ENCODE assay signal across 11 cellular contexts in genomic region chr11:20163778-20164133, GRCh38. TPM values are rescaled to one million over a fixed set of nuclear protein-coding genes. Genes with fewer than 3 reads are reported as not detected.
DNase-seq lines count a peak whose midpoint lies in the region; ATAC-seq and TF ChIP-seq lines count a peak whose summit lies in the region.
"Had no signal": no experiment of that assay in that cellular context is flagged by ENCODE, and none has a peak within 500 bp of the region (broad histone marks: within the 10 kb centered on the region; RNA-seq: fewer than 3 reads in every experiment).

No MANE protein-coding gene starts in this region.

- no peak for TF ChIP-seq POLR2A in heart left ventricle (IDR thresholded peaks at IDR 0.05)

- TF ChIP-seq CTCF in heart left ventricle (IDR thresholded peaks at IDR 0.05) (no peak), type B pancreatic cell (conservative IDR thresholded peaks at IDR 0.05) (no peak)

- no peaks in the 10 kb centered on the region for H3K36me3 ChIP-seq in heart left ventricle
- H3K36me3 ChIP-seq in duodenal mucosa (ENCODE audit: control insufficient read depth in 1 of 2, insufficient read depth in 2 of 2, low read length in 2 of 2): no peaks in the 10 kb centered on the region

- H3K4me1 Mint-ChIP-seq in naive thymus-derived CD8-positive, alpha-beta T cell: peaks cover 18 to 34% (median 26%) of the 10 kb centered on the region in 4 donors
- H3K4me1 Mint-ChIP-seq in type B pancreatic cell (ENCODE audit: unreplicated experiment): peaks cover 16% of the 10 kb centered on the region

- no peak overlapping the region for H3K27ac Mint-ChIP-seq in naive thymus-derived CD8-positive, alpha-beta T cell
- H3K27ac Mint-ChIP-seq in type B pancreatic cell: no peak overlapping the region
- H3K27ac Mint-ChIP-seq: activated CD4-positive, alpha-beta memory T cell treated with anti-CD3 and anti-CD28 coated beads for 36 hours had no signal

- peaks cover 65 to 97% (median 84%) of the 10 kb centered on the region in 5 donors for H3K27me3 Mint-ChIP-seq in naive thymus-derived CD8-positive, alpha-beta T cell
- peaks cover 98% of the 10 kb centered on the region for H3K27me3 Mint-ChIP-seq in type B pancreatic cell

- H3K4me3 Mint-ChIP-seq in naive thymus-derived CD8-positive, alpha-beta T cell: peak overlapping the region in 9 of 10 donors; percentile 65 to 89 (median 80)
- peak overlapping the region; percentile 83 for H3K4me3 Mint-ChIP-seq in type B pancreatic cell

- peaks cover 0 to 13% (median 10%) of the 10 kb centered on the region in 3 donors for H3K36me3 Mint-ChIP-seq in naive thymus-derived CD8-positive, alpha-beta T cell
- no peaks in the 10 kb centered on the region for H3K36me3 Mint-ChIP-seq in type B pancreatic cell

- peaks cover 0 to 32% (median 2%) of the 10 kb centered on the region in 9 donors for H3K9me3 Mint-ChIP-seq in naive thymus-derived CD8-positive, alpha-beta T cell
- peaks cover 2% of the 10 kb centered on the region for H3K9me3 Mint-ChIP-seq in type B pancreatic cell
- H3K9me3 Mint-ChIP-seq: activated CD4-positive, alpha-beta memory T cell treated with anti-CD3 and anti-CD28 coated beads for 36 hours had no signal

- POLR2A ChIA-PET in naive thymus-derived CD8-positive, alpha-beta T cell (lab: Charles Lee): no interaction called here

- intact Hi-C loops in heart left ventricle (cut with DNase I) (no loop called here), Right ventricle myocardium inferior (cut with DNase I) (no loop called here)

- WGBS in heart left ventricle, 4 donors: 1 to 3% (median 2%) methylated on average over 16 to 17 of the region's 17 CpGs

- peaks cover 0 to 1% (median 0%) of the 10 kb centered on the region in 12 donors for H3K9me3 ChIP-seq in heart left ventricle
- no peaks in the 10 kb centered on the region for H3K9me3 ChIP-seq in duodenal mucosa (ENCODE audit: control insufficient read depth in 1 of 2, low read length in 2 of 2)

- no peak overlapping the region for H3K9ac ChIP-seq in duodenal mucosa (ENCODE audit: low read depth in 1 of 2, low read length in 2 of 2)

- DNase-seq in heart left ventricle (no peak), Right ventricle myocardium inferior (ENCODE audit: missing footprints) (no peak), type B pancreatic cell (ENCODE audit: extremely low spot score, unreplicated experiment) (no peak), A172 (ENCODE audit: low spot score) (no peak)
- no peak for DNase-seq in naive thymus-derived CD8-positive, alpha-beta T cell
- DNase-seq: activated CD4-positive, alpha-beta memory T cell treated with anti-CD3 and anti-CD28 coated beads for 36 hours; NCI-H510A treated with DMSO at 0.1 percent for 48 hours had no signal

- H3K27ac ChIP-seq in heart left ventricle (no peak overlapping the region), duodenal mucosa (ENCODE audit: low read depth, low read length) (no peak overlapping the region)
- H3K27ac ChIP-seq: C4-2B had no signal

- H3K4me1 ChIP-seq in heart left ventricle (peaks cover 0 to 25% (median 10%) of the 10 kb centered on the region in 12 donors), duodenal mucosa (ENCODE audit: control insufficient read depth in 1 of 2, insufficient read depth in 2 of 2, low read length in 2 of 2) (no peaks in the 10 kb centered on the region)

- H3K4me3 ChIP-seq in heart left ventricle (peak overlapping the region in 10 of 12 donors; percentile 13 to 50 (median 33)), duodenal mucosa (ENCODE audit: low read depth in 1 of 2, low read length in 2 of 2) (peak overlapping the region; percentile 7 to 32)

- H3K27me3 ChIP-seq in heart left ventricle (peaks cover 45 to 100% (median 95%) of the 10 kb centered on the region in 9 donors), duodenal mucosa (ENCODE audit: control insufficient read depth in 1 of 2, insufficient read depth in 2 of 2, low read length in 2 of 2) (peaks cover 64 to 74% of the 10 kb centered on the region in 2 donors)

- ATAC-seq in heart left ventricle (no peak), Right ventricle myocardium inferior (no peak), SK-N-SH treated with all-trans-retinoic acid at 6 μM for 48 hours (no peak), GM19324 (IDR thresholded peaks at IDR 0.05; ENCODE audit: low FRiP score, unreplicated experiment) (no peak)
- no peak for ATAC-seq in naive thymus-derived CD8-positive, alpha-beta T cell

TF ChIP-seq in SK-N-SH treated with all-trans-retinoic acid at 6 μM for 48 hours, 23 proteins besides CTCF, POLR2A, EP300 and RAD21:
- no peak for TF ChIP-seq ZFP30 (CRISPR knock-in tag; IDR thresholded peaks at IDR 0.05)
- TF ChIP-seq POU6F1 (CRISPR knock-in tag; IDR thresholded peaks at IDR 0.05; ENCODE audit: borderline replicate concordance, low read depth): no peak
- TF ChIP-seq CREB5 (CRISPR knock-in tag; IDR thresholded peaks at IDR 0.05; ENCODE audit: low read depth): no peak
- TF ChIP-seq ZC3H10 (CRISPR knock-in tag; IDR thresholded peaks at IDR 0.05): no peak
- no peak for TF ChIP-seq ZNF8 (CRISPR knock-in tag; IDR thresholded peaks at IDR 0.05)
- TF ChIP-seq ZNF565 (CRISPR knock-in tag; conservative IDR thresholded peaks at IDR 0.05; ENCODE audit: low read depth): no peak
- TF ChIP-seq ZNF70 (CRISPR knock-in tag; IDR thresholded peaks at IDR 0.05): no peak
- no peak for TF ChIP-seq CSRNP3 (CRISPR knock-in tag; IDR thresholded peaks at IDR 0.05)
- TF ChIP-seq TOX (CRISPR knock-in tag; IDR thresholded peaks at IDR 0.05; ENCODE audit: borderline replicate concordance): no peak
- TF ChIP-seq TCF4 (CRISPR knock-in tag; IDR thresholded peaks at IDR 0.05; ENCODE audit: borderline replicate concordance): no peak
TF ChIP-seq in SK-N-SH treated with all-trans-retinoic acid at 6 μM for 48 hours: peak in this region for 0.

RNA-seq across cellular contexts. Expression of gene DBX1, which starts 3.5 kb away (rescaled TPM):
- total RNA-seq in heart left ventricle (not detected), Right ventricle myocardium inferior (not detected), type B pancreatic cell (ENCODE audit: low replicate concordance) (0.36 TPM in 1 of 2 replicates, not detected in the other)
- not detected for polyA plus RNA-seq in heart left ventricle
- not detected for total RNA-seq in naive thymus-derived CD8-positive, alpha-beta T cell
- polyA plus RNA-seq in naive thymus-derived CD8-positive, alpha-beta T cell: under 1 TPM in 1 of 3 donors, not detected in 2; 0.15 TPM
- not detected in 2 replicates for total RNA-seq in A172 (2014; rRNA removed; shearing (Covaris generic))
- total RNA-seq: activated CD4-positive, alpha-beta memory T cell treated with anti-CD3 and anti-CD28 coated beads for 36 hours had no signal
